29 cellular contexts compared by ENCODE assay signal in genomic region chr10:66928791-66929190, GRCh38. TPM values are rescaled to one million over a fixed set of nuclear protein-coding genes. Genes with fewer than 3 reads are reported as not detected.
DNase-seq lines count a peak whose midpoint lies in the region; ATAC-seq lines count a peak whose summit lies in the region.
"Had no signal": no experiment of that assay in that cellular context is flagged by ENCODE, and none has a peak within 500 bp of the region (broad histone marks: within the 10 kb centered on the region; RNA-seq: fewer than 3 reads in every experiment).

No MANE protein-coding gene starts in this region.

- no peaks in the 10 kb centered on the region for H3K4me1 Mint-ChIP-seq in activated T-helper 17 cell treated with anti-CD3 and anti-CD28 coated beads, Interleukin-2, amount 50 U/mL, for 72 hours
- no peaks in the 10 kb centered on the region for H3K4me1 Mint-ChIP-seq in stimulated activated effector memory CD8-positive, alpha-beta T cell treated with anti-CD3 and anti-CD28 coated beads, Interleukin-12 subunit alpha, Interleukin-12 subunit beta, amount 100 ng/mL, for 72 hours

- ATAC-seq in activated T-helper 17 cell treated with anti-CD3 and anti-CD28 coated beads, Interleukin-2, amount 50 U/mL, for 72 hours (replicated peaks) = no peak
- ATAC-seq in stimulated activated effector memory CD8-positive, alpha-beta T cell treated with anti-CD3 and anti-CD28 coated beads, Interleukin-12 subunit alpha, Interleukin-12 subunit beta, amount 100 ng/mL, for 72 hours = no peak
- ATAC-seq: HCT116, HepG2, left lobe of liver, upper lobe of right lung had no signal

- peaks cover 63% of the 10 kb centered on the region for H3K4me1 ChIP-seq in HUES48 (ENCODE audit: control insufficient read depth, insufficient read depth, low read length)
- H3K4me1 ChIP-seq: BE2C, upper lobe of right lung had no signal

- no peaks in the 10 kb centered on the region for H3K36me3 Mint-ChIP-seq in activated T-helper 17 cell treated with anti-CD3 and anti-CD28 coated beads, Interleukin-2, amount 50 U/mL, for 72 hours (ENCODE audit: low read depth)
- no peaks in the 10 kb centered on the region for H3K36me3 Mint-ChIP-seq in stimulated activated effector memory CD8-positive, alpha-beta T cell treated with anti-CD3 and anti-CD28 coated beads, Interleukin-12 subunit alpha, Interleukin-12 subunit beta, amount 100 ng/mL, for 72 hours

- H3K4me3 Mint-ChIP-seq in activated T-helper 17 cell treated with anti-CD3 and anti-CD28 coated beads, Interleukin-2, amount 50 U/mL, for 72 hours = no peak overlapping the region
- no peak overlapping the region for H3K4me3 Mint-ChIP-seq in stimulated activated effector memory CD8-positive, alpha-beta T cell treated with anti-CD3 and anti-CD28 coated beads, Interleukin-12 subunit alpha, Interleukin-12 subunit beta, amount 100 ng/mL, for 72 hours

- H3K27me3 Mint-ChIP-seq in activated T-helper 17 cell treated with anti-CD3 and anti-CD28 coated beads, Interleukin-2, amount 50 U/mL, for 72 hours = peaks cover 31% of the 10 kb centered on the region

- no peak overlapping the region for H3K9ac ChIP-seq in HUES48 (ENCODE audit: low read depth, low read length)

- no peak overlapping the region for H3K27ac Mint-ChIP-seq in activated T-helper 17 cell treated with anti-CD3 and anti-CD28 coated beads, Interleukin-2, amount 50 U/mL, for 72 hours
- H3K27ac Mint-ChIP-seq in stimulated activated effector memory CD8-positive, alpha-beta T cell treated with anti-CD3 and anti-CD28 coated beads, Interleukin-12 subunit alpha, Interleukin-12 subunit beta, amount 100 ng/mL, for 72 hours = no peak overlapping the region

- H3K9me3 ChIP-seq in HUES48 (ENCODE audit: control insufficient read depth, insufficient read depth, low read length) = no peaks in the 10 kb centered on the region
- H3K9me3 ChIP-seq: BE2C, heart left ventricle, upper lobe of right lung had no signal

- no peaks in the 10 kb centered on the region for H3K36me3 ChIP-seq in HUES48 (ENCODE audit: control insufficient read depth, insufficient read depth, low read length)
- H3K36me3 ChIP-seq: BE2C, heart left ventricle, upper lobe of right lung had no signal

- H3K27me3 ChIP-seq in HUES48 (ENCODE audit: control insufficient read depth, insufficient read depth, low read length) = peaks cover 35% of the 10 kb centered on the region
- peaks cover 2% of the 10 kb centered on the region for H3K27me3 ChIP-seq in layer of hippocampus (ENCODE audit: control insufficient read depth, insufficient read depth, low read length)

- DNase-seq in cerebellar cortex (ENCODE audit: low spot score) (peak; percentile 58), retina (peak; percentile 31), glomerular visceral epithelial cell (ENCODE audit: extremely low spot score) (no peak), T-helper 2 cell (no peak)
- DNase-seq in stimulated activated effector memory CD8-positive, alpha-beta T cell treated with anti-CD3 and anti-CD28 coated beads, Interleukin-12 subunit alpha, Interleukin-12 subunit beta, amount 100 ng/mL, for 72 hours (ENCODE audit: low spot score in 2 of 2) = no peak
- DNase-seq: ACHN; activated CD4-positive, alpha-beta T cell treated with anti-CD3 and anti-CD28 coated beads for 48 hours; activated gamma-delta T cell treated with Interleukin-2 at 50 U/mL for 16 hours; activated T-cell treated with anti-CD3 and anti-CD28 coated beads, Interleukin-2, amount 50 U/mL, for 1 hour; effector CD8-positive, alpha-beta T cell; erythroblast; GDM1; mesenchymal stem cell; NCI-H510A treated with DMSO at 0.1 percent for 48 hours; PC-9; Right ventricle myocardium superior; upper lobe of right lung had no signal

- H3K27ac ChIP-seq in HUES48 (ENCODE audit: low read depth, low read length) (no peak overlapping the region), layer of hippocampus (ENCODE audit: low read depth, low read length) (peak overlapping the region; percentile 49)
- H3K27ac ChIP-seq: heart left ventricle, PC-9, skin epidermis, upper lobe of right lung, VCaP had no signal

- no peaks in the 10 kb centered on the region for H3K9me3 Mint-ChIP-seq in activated T-helper 17 cell treated with anti-CD3 and anti-CD28 coated beads, Interleukin-2, amount 50 U/mL, for 72 hours
- no peaks in the 10 kb centered on the region for H3K9me3 Mint-ChIP-seq in stimulated activated effector memory CD8-positive, alpha-beta T cell treated with anti-CD3 and anti-CD28 coated beads, Interleukin-12 subunit alpha, Interleukin-12 subunit beta, amount 100 ng/mL, for 72 hours

- peak overlapping the region; percentile 56 for H3K4me3 ChIP-seq in HUES48 (ENCODE audit: low read depth, low read length)
- H3K4me3 ChIP-seq: PC-9, skin epidermis, upper lobe of right lung had no signal

RNA-seq across cellular contexts. Expression of gene LRRTM3, which starts 3.0 kb away (rescaled TPM):
- under 1 TPM in 1 of 2 donors, not detected in 1; 0.17 TPM for total RNA-seq in activated T-helper 17 cell treated with anti-CD3 and anti-CD28 coated beads, Interleukin-2, amount 50 U/mL, for 72 hours
- total RNA-seq: activated CD8-positive, alpha-beta memory T cell treated with anti-CD3 and anti-CD28 coated beads for 36 hours; chondrocyte; heart left ventricle; HepG2; left lobe of liver; PC-9; Right ventricle myocardium superior; upper lobe of right lung had no signal

Comparison
In these comparisons a context has a peak if more than half of its experiments do, and no peak if none do; other contexts are left out.
1. DNase-seq: peak in cerebellar cortex (single experiment) and retina (single experiment); none in glomerular visceral epithelial cell (single experiment), T-helper 2 cell (0 of 5) and stimulated activated effector memory CD8-positive, alpha-beta T cell treated with anti-CD3 and anti-CD28 coated beads, Interleukin-12 subunit alpha, Interleukin-12 subunit beta, amount 100 ng/mL, for 72 hours (0 of 2).